8 cellular contexts compared by ENCODE assay signal in genomic region chr11:93542753-93543246, GRCh38. TPM values are rescaled to one million over a fixed set of nuclear protein-coding genes. Genes with fewer than 3 reads are reported as not detected.
A peak's percentile ranks its signal among the peaks of the same experiment; 100 is the strongest.
DNase-seq lines count a peak whose midpoint lies in the region; ATAC-seq and TF ChIP-seq lines count a peak whose summit lies in the region.

No MANE protein-coding gene starts in this region.

- H3K36me3 ChIP-seq in SK-N-SH (replicated peaks in 1 of 2; ENCODE audit: control insufficient read depth in 1 of 2, insufficient read depth in 2 of 2, low read length in 1 of 2) (no peaks in the 10 kb centered on the region), osteoblast (ENCODE audit: insufficient read depth, low read length) (no peaks in the 10 kb centered on the region)

- H3K4me1 ChIP-seq in SK-N-SH (ENCODE audit: control insufficient read depth in 1 of 2, insufficient read depth in 2 of 2, low read depth in 1 of 2, low read length in 1 of 2), result peaks cover 4 to 5% of the 10 kb centered on the region in 2 experiments; a peak in 1 of 4 replicates
- peaks cover 16% of the 10 kb centered on the region for H3K4me1 ChIP-seq in osteoblast (ENCODE audit: insufficient read depth, low read length)

- H3K27me3 Mint-ChIP-seq in activated T-cell treated with anti-CD3 and anti-CD28 coated beads, Interleukin-2, amount 50 U/mL, for 4 hours (ENCODE audit: low read depth), result peaks cover 18% of the 10 kb centered on the region

- H3K4me3 Mint-ChIP-seq in activated T-cell treated with anti-CD3 and anti-CD28 coated beads, Interleukin-2, amount 50 U/mL, for 4 hours, result peak overlapping the region; percentile 84

- H3K27me3 ChIP-seq in SK-N-SH (ENCODE audit: insufficient read depth), result peaks cover 7% of the 10 kb centered on the region; the same call in 1 of the 2 replicates
- peaks cover 3% of the 10 kb centered on the region for H3K27me3 ChIP-seq in osteoblast (ENCODE audit: insufficient read depth, low read length)

- H3K9me2 ChIP-seq in SK-N-SH, result no peaks in the 10 kb centered on the region

- no peak for TF ChIP-seq EP300 in SK-N-SH (IDR thresholded peaks at IDR 0.05; ENCODE audit: borderline replicate concordance in 1 of 2, low read depth in 1 of 2, low read length in 1 of 2)

- peak; percentile 6 for DNase-seq in activated T-cell treated with anti-CD3 and anti-CD28 coated beads, Interleukin-2, amount 50 U/mL, for 4 hours
- no peak for DNase-seq in activated T-cell treated with anti-CD3 and anti-CD28 coated beads for 4 hours
- DNase-seq in SK-N-SH, result no peak
- DNase-seq in fibroblast of pulmonary artery (ENCODE audit: low read depth), result no peak
- DNase-seq in osteoblast (ENCODE audit: insufficient read length, low spot score, missing footprints), result peak; percentile 85
- DNase-seq in NCI-H2196 (lab: John Stamatoyannopoulos, UW; ENCODE audit: unreplicated experiment), result no peak
- DNase-seq in dermis blood vessel endothelial cell, result no peak

- H3K27ac ChIP-seq in SK-N-SH (ENCODE audit: low read depth in 2 of 2, low read length in 1 of 2) (no peak overlapping the region), osteoblast (ENCODE audit: low read depth, low read length) (no peak overlapping the region)

- H3K79me2 ChIP-seq in SK-N-SH (ENCODE audit: insufficient read depth) (0 out of 2 replicates have a peak, but pooled peaks cover 3% of the 10 kb centered on the region), osteoblast (ENCODE audit: insufficient read depth, low read length) (peaks cover 25% of the 10 kb centered on the region)

- no peak for TF ChIP-seq CTCF in SK-N-SH (IDR thresholded peaks at IDR 0.05)
- no peak for TF ChIP-seq CTCF in fibroblast of pulmonary artery (IDR thresholded peaks at IDR 0.05; ENCODE audit: low read length, missing control alignments)
- TF ChIP-seq CTCF in osteoblast (IDR thresholded peaks at IDR 0.05; ENCODE audit: extremely low read depth, low read depth, low read length), result no peak

- WGBS in SK-N-SH (ENCODE audit: low lambda C conversion rate), result 1% methylated on average over 11 of the region's 69 CpGs

- peak; percentile 51 to 56 for ATAC-seq in activated T-cell treated with anti-CD3 and anti-CD28 coated beads, Interleukin-2, amount 50 U/mL, for 4 hours
- peak; percentile 49 for ATAC-seq in HG02885 (IDR thresholded peaks at IDR 0.05; ENCODE audit: poor library complexity, unreplicated experiment)

- no peaks in the 10 kb centered on the region for H3F3A ChIP-seq in SK-N-SH (replicated peaks; ENCODE audit: insufficient read depth)

- H4K20me1 ChIP-seq in SK-N-SH (ENCODE audit: insufficient read depth) (no peaks in the 10 kb centered on the region), osteoblast (ENCODE audit: insufficient read depth, low read length) (peaks cover 28% of the 10 kb centered on the region)

- CTCF ChIA-PET in SK-N-SH (lab: Yijun Ruan, JAX), result interaction anchor here (0.7 to 17.1 kb wide), 10 partner anchors 11 to 600 kb away, joined by 3 to 202 read pairs (median 4); no protein-coding TSS in a partner anchor

- H3K4me3 ChIP-seq in SK-N-SH (ENCODE audit: low read depth in 2 of 2, low read length in 1 of 2) (peak overlapping the region; percentile 62 to 72), fibroblast of pulmonary artery (replicated peaks; ENCODE audit: low read depth, low read length) (peak overlapping the region; percentile 66), osteoblast (ENCODE audit: insufficient read depth, low read length) (peak overlapping the region; percentile 78)

- POLR2A ChIA-PET in SK-N-SH (lab: Yijun Ruan, JAX), result interaction anchor here (1.2 kb wide), 1 partner anchor 310 kb away, joined by 3 read pairs; no protein-coding TSS in a partner anchor

- H3K4me2 ChIP-seq in SK-N-SH (peak overlapping the region; percentile 91), osteoblast (ENCODE audit: insufficient read depth, low read length) (peak overlapping the region; percentile 79)

- peak overlapping the region; percentile 60; the same call in 1 of the 2 replicates for H3K9ac ChIP-seq in SK-N-SH

- H3K9me3 ChIP-seq in SK-N-SH, result no peaks in the 10 kb centered on the region
- H3K9me3 ChIP-seq in osteoblast (ENCODE audit: low read depth, low read length), result no peaks in the 10 kb centered on the region

- TF ChIP-seq RAD21 in SK-N-SH (IDR thresholded peaks at IDR 0.05; ENCODE audit: low read length), result no peak

- no peaks in the 10 kb centered on the region for H3K9me3 Mint-ChIP-seq in activated T-cell treated with anti-CD3 and anti-CD28 coated beads, Interleukin-2, amount 50 U/mL, for 4 hours

- H2AFZ ChIP-seq in SK-N-SH (ENCODE audit: low read depth), result peak overlapping the region; percentile 89
- H2AFZ ChIP-seq in osteoblast (ENCODE audit: low read length), result peak overlapping the region; percentile 85

- H3K36me3 Mint-ChIP-seq in activated T-cell treated with anti-CD3 and anti-CD28 coated beads, Interleukin-2, amount 50 U/mL, for 4 hours (ENCODE audit: insufficient read depth), result no peaks in the 10 kb centered on the region

- peaks cover 25% of the 10 kb centered on the region for H3K4me1 Mint-ChIP-seq in activated T-cell treated with anti-CD3 and anti-CD28 coated beads, Interleukin-2, amount 50 U/mL, for 4 hours (ENCODE audit: low read depth)

TF ChIP-seq in SK-N-SH, 30 proteins besides CTCF, POLR2A, EP300 and RAD21:
- TF ChIP-seq JUND (IDR thresholded peaks at IDR 0.05), result no peak
- no peak for TF ChIP-seq REST (IDR thresholded peaks at IDR 0.05; ENCODE audit: low read depth, low read length)
- TF ChIP-seq CHD2 (IDR thresholded peaks at IDR 0.05; ENCODE audit: low read length, partially characterized antibody), result no peak
- TF ChIP-seq USF1 (IDR thresholded peaks at IDR 0.05; ENCODE audit: borderline replicate concordance, low read depth), result no peak

RNA-seq across cellular contexts. Expression of gene SMCO4, which starts 0.4 kb away (rescaled TPM):
- total RNA-seq in activated T-cell treated with anti-CD3 and anti-CD28 coated beads, Interleukin-2, amount 50 U/mL, for 4 hours, result 10 to 100 TPM in 2 of 3 donors, 1 to 10 TPM in 1; 9.3 to 12.0 (median 11.9) TPM
- 9.0 and 9.2 TPM in 2 replicates for polyA plus RNA-seq in SK-N-SH (2012; rRNA removed)
- polyA plus RNA-seq in SK-N-SH (2012; cell fraction: cytosol; rRNA removed), result 6.3 and 10.0 TPM in 2 replicates
- polyA plus RNA-seq in SK-N-SH (2012; cell fraction: nucleus; rRNA removed), result 3.6 and 6.9 TPM in 2 replicates
- total RNA-seq in osteoblast (14.4 and 15.6 TPM in 2 replicates), dermis blood vessel endothelial cell (6.2 and 25.5 TPM in 2 replicates)

Comparison
In these comparisons a context has a peak if more than half of its experiments do, and no peak if none do; other contexts are left out.
1. DNase-seq: peak in activated T-cell treated with anti-CD3 and anti-CD28 coated beads, Interleukin-2, amount 50 U/mL, for 4 hours (single experiment) and osteoblast (single experiment); none in activated T-cell treated with anti-CD3 and anti-CD28 coated beads for 4 hours (single experiment), SK-N-SH (single experiment), fibroblast of pulmonary artery (single experiment), NCI-H2196 (single experiment) and dermis blood vessel endothelial cell (single experiment).
2. Peak in every context shown above with its lines, with median percentiles within 50 percentile points of each other: H3K4me3 ChIP-seq.